In the genomic region with DNA sequence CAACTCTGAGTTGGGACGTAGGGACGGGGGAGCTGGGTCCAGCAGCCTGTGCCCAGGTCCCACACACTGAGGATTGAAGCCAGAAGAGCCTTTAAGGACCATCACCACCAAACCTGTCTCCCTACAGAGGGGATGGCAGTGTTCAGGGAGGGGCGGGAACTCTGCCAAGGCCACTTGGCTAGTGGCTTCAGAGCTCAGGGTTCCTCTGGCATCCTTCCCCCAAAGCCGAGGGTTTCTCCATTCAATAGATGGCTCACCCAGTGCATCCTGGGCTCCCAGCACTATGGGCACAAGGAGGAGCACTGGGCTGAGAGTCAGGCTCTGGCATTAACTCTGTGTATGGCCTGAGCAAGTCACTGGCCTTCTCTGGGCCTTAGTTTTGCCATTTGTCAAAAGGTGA, we compare ENCODE assay signal across 10 cellular contexts. TPM values are rescaled to one million over a fixed set of nuclear protein-coding genes. Genes with fewer than 3 reads are reported as not detected.
"Had no signal": no experiment of that assay in that cellular context is flagged by ENCODE, and none has a peak within 500 bp of the region (broad histone marks: within the 10 kb centered on the region; RNA-seq: fewer than 3 reads in every experiment).

No MANE protein-coding gene starts in this region.

RNA-seq across cellular contexts. Expression of a gene that starts 4.4 kb away (rescaled TPM):
- total RNA-seq: activated CD4-positive, alpha-beta memory T cell treated with anti-CD3 and anti-CD28 coated beads, Interleukin-2, amount 10 ng/mL, durations not matched to agents 7 days and 5 days; activated CD4-positive, alpha-beta T cell treated with anti-CD3 and anti-CD28 coated beads for 36 hours; activated CD4-positive, alpha-beta T cell treated with anti-CD3 and anti-CD28 coated beads, Interleukin-2, amount 10 ng/mL, durations not matched to agents 7 days and 5 days; activated CD8-positive, alpha-beta memory T cell treated with anti-CD3 and anti-CD28 coated beads, Interleukin-2, amount 10 ng/mL, durations not matched to agents 7 days and 5 days; activated CD8-positive, alpha-beta T cell treated with anti-CD3 and anti-CD28 coated beads, Interleukin-2, amount 10 ng/mL, durations not matched to agents 7 days and 5 days; activated naive CD8-positive, alpha-beta T cell treated with anti-CD3 and anti-CD28 coated beads, Interleukin-2, amount 10 ng/mL, durations not matched to agents 7 days and 5 days; activated T-helper 2 cell treated with anti-CD3 and anti-CD28 coated beads, Interferon-gamma antibody, Interleukin-2, Interleukin-4, amounts not matched to agents 10 μg/mL and 5 μg/mL and 100 μg/mL, durations not matched to agents 14 hours and 24 hours and 36 hours; astrocyte; bronchial epithelial cell; cardiac muscle cell had no signal
- polyA plus RNA-seq: cardiac muscle cell had no signal

RNA-seq across cellular contexts. Expression of a gene that starts 20.2 kb away (rescaled TPM):
- total RNA-seq: activated CD4-positive, alpha-beta memory T cell treated with anti-CD3 and anti-CD28 coated beads, Interleukin-2, amount 10 ng/mL, durations not matched to agents 7 days and 5 days; activated CD4-positive, alpha-beta T cell treated with anti-CD3 and anti-CD28 coated beads for 36 hours; activated CD4-positive, alpha-beta T cell treated with anti-CD3 and anti-CD28 coated beads, Interleukin-2, amount 10 ng/mL, durations not matched to agents 7 days and 5 days; activated CD8-positive, alpha-beta memory T cell treated with anti-CD3 and anti-CD28 coated beads, Interleukin-2, amount 10 ng/mL, durations not matched to agents 7 days and 5 days; activated CD8-positive, alpha-beta T cell treated with anti-CD3 and anti-CD28 coated beads, Interleukin-2, amount 10 ng/mL, durations not matched to agents 7 days and 5 days; activated naive CD8-positive, alpha-beta T cell treated with anti-CD3 and anti-CD28 coated beads, Interleukin-2, amount 10 ng/mL, durations not matched to agents 7 days and 5 days; activated T-helper 2 cell treated with anti-CD3 and anti-CD28 coated beads, Interferon-gamma antibody, Interleukin-2, Interleukin-4, amounts not matched to agents 10 μg/mL and 5 μg/mL and 100 μg/mL, durations not matched to agents 14 hours and 24 hours and 36 hours; astrocyte; bronchial epithelial cell; cardiac muscle cell had no signal
- polyA plus RNA-seq: cardiac muscle cell had no signal
